In the genomic region with DNA sequence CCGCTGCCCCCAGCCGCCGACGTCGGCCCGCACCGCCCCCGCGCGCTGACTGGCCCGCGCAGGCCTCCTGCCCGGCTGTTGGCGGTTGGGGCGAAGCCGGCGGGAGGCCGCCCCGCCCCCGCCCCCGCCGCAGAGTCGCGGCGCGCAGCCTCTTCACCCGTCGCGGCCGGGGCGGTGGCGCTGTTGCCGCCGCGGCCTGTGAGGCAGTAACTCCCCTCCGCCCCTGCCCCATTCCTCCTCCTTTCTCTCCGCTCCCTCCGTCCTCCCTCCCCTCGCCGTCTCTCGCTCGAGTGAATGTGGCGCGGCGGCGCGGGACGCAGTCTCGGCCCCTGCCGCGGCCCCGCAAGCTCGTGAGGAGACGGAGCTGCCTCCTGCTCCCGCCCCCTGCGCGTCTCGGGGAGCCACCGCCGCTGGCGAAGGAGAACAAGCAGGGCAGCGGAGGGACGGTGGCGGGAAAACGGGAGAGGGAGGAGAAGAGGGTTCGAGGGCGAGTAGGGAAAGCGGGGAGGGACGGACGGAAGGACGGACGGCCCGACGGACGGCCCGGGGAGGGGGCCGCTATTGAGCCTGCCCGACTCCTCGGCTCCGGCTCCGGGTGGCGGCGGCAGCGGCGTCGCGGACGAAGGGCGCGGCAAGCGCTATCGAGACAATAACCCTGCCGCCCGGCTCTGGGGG, we compare ENCODE assay signal across 1 cellular context.
TF ChIP-seq lines count a peak whose summit lies in the region.

No MANE protein-coding gene starts in this region.

TF ChIP-seq in HepG2, 621 proteins besides CTCF, POLR2A, EP300 and RAD21 (continued from another document and continues in another):
- TF ChIP-seq, protein P1, sequence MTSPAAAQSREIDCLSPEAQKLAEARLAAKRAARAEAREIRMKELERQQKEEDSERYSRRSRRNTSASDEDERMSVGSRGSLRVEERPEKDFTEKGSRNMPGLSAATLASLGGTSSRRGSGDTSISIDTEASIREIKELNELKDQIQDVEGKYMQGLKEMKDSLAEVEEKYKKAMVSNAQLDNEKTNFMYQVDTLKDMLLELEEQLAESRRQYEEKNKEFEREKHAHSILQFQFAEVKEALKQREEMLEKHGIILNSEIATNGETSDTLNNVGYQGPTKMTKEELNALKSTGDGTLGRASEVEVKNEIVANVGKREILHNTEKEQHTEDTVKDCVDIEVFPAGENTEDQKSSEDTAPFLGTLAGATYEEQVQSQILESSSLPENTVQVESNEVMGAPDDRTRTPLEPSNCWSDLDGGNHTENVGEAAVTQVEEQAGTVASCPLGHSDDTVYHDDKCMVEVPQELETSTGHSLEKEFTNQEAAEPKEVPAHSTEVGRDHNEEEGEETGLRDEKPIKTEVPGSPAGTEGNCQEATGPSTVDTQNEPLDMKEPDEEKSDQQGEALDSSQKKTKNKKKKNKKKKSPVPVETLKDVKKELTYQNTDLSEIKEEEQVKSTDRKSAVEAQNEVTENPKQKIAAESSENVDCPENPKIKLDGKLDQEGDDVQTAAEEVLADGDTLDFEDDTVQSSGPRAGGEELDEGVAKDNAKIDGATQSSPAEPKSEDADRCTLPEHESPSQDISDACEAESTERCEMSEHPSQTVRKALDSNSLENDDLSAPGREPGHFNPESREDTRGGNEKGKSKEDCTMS (CRISPR knock-in tag; conservative IDR thresholded peaks at IDR 0.05): no peak
- no peak for TF ChIP-seq ZNF33A (CRISPR knock-in tag; IDR thresholded peaks at IDR 0.05; ENCODE audit: borderline replicate concordance)
- TF ChIP-seq ZNF232 (CRISPR knock-in tag; IDR thresholded peaks at IDR 0.05; ENCODE audit: borderline replicate concordance): no peak; the same call in 1 of the 2 replicates
- TF ChIP-seq, protein P2, sequence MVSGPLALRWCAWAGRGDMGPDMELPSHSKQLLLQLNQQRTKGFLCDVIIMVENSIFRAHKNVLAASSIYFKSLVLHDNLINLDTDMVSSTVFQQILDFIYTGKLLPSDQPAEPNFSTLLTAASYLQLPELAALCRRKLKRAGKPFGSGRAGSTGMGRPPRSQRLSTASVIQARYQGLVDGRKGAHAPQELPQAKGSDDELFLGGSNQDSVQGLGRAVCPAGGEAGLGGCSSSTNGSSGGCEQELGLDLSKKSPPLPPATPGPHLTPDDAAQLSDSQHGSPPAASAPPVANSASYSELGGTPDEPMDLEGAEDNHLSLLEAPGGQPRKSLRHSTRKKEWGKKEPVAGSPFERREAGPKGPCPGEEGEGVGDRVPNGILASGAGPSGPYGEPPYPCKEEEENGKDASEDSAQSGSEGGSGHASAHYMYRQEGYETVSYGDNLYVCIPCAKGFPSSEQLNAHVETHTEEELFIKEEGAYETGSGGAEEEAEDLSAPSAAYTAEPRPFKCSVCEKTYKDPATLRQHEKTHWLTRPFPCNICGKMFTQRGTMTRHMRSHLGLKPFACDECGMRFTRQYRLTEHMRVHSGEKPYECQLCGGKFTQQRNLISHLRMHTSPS (CRISPR knock-in tag; IDR thresholded peaks at IDR 0.05; ENCODE audit: low read depth): peak; percentile 42; the same call in 1 of the 2 replicates
- TF ChIP-seq PAF1 (CRISPR knock-in tag; IDR thresholded peaks at IDR 0.05): no peak
- TF ChIP-seq, protein P3, sequence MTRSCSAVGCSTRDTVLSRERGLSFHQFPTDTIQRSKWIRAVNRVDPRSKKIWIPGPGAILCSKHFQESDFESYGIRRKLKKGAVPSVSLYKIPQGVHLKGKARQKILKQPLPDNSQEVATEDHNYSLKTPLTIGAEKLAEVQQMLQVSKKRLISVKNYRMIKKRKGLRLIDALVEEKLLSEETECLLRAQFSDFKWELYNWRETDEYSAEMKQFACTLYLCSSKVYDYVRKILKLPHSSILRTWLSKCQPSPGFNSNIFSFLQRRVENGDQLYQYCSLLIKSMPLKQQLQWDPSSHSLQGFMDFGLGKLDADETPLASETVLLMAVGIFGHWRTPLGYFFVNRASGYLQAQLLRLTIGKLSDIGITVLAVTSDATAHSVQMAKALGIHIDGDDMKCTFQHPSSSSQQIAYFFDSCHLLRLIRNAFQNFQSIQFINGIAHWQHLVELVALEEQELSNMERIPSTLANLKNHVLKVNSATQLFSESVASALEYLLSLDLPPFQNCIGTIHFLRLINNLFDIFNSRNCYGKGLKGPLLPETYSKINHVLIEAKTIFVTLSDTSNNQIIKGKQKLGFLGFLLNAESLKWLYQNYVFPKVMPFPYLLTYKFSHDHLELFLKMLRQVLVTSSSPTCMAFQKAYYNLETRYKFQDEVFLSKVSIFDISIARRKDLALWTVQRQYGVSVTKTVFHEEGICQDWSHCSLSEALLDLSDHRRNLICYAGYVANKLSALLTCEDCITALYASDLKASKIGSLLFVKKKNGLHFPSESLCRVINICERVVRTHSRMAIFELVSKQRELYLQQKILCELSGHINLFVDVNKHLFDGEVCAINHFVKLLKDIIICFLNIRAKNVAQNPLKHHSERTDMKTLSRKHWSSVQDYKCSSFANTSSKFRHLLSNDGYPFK (CRISPR knock-in tag; IDR thresholded peaks at IDR 0.05; ENCODE audit: borderline replicate concordance): no peak
- TF ChIP-seq, protein P4, sequence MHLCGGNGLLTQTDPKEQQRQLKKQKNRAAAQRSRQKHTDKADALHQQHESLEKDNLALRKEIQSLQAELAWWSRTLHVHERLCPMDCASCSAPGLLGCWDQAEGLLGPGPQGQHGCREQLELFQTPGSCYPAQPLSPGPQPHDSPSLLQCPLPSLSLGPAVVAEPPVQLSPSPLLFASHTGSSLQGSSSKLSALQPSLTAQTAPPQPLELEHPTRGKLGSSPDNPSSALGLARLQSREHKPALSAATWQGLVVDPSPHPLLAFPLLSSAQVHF (CRISPR knock-in tag; IDR thresholded peaks at IDR 0.05): peak; percentile 58; the same call in 1 of the 2 replicates
- TF ChIP-seq ZKSCAN8 (CRISPR knock-in tag; IDR thresholded peaks at IDR 0.05; ENCODE audit: borderline replicate concordance): peak; percentile 43; the same call in 1 of the 2 replicates
- no peak for TF ChIP-seq SMAD3 (CRISPR knock-in tag; IDR thresholded peaks at IDR 0.05)
- no peak for TF ChIP-seq NR2F2 (IDR thresholded peaks at IDR 0.05; ENCODE audit: borderline replicate concordance, low read depth)
- TF ChIP-seq, protein P5, sequence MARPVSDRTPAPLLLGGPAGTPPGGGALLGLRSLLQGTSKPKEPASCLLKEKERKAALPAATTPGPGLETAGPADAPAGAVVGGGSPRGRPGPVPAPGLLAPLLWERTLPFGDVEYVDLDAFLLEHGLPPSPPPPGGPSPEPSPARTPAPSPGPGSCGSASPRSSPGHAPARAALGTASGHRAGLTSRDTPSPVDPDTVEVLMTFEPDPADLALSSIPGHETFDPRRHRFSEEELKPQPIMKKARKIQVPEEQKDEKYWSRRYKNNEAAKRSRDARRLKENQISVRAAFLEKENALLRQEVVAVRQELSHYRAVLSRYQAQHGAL (CRISPR knock-in tag; IDR thresholded peaks at IDR 0.05; ENCODE audit: not compliant biosample characterization): no peak
- TF ChIP-seq, protein P6, sequence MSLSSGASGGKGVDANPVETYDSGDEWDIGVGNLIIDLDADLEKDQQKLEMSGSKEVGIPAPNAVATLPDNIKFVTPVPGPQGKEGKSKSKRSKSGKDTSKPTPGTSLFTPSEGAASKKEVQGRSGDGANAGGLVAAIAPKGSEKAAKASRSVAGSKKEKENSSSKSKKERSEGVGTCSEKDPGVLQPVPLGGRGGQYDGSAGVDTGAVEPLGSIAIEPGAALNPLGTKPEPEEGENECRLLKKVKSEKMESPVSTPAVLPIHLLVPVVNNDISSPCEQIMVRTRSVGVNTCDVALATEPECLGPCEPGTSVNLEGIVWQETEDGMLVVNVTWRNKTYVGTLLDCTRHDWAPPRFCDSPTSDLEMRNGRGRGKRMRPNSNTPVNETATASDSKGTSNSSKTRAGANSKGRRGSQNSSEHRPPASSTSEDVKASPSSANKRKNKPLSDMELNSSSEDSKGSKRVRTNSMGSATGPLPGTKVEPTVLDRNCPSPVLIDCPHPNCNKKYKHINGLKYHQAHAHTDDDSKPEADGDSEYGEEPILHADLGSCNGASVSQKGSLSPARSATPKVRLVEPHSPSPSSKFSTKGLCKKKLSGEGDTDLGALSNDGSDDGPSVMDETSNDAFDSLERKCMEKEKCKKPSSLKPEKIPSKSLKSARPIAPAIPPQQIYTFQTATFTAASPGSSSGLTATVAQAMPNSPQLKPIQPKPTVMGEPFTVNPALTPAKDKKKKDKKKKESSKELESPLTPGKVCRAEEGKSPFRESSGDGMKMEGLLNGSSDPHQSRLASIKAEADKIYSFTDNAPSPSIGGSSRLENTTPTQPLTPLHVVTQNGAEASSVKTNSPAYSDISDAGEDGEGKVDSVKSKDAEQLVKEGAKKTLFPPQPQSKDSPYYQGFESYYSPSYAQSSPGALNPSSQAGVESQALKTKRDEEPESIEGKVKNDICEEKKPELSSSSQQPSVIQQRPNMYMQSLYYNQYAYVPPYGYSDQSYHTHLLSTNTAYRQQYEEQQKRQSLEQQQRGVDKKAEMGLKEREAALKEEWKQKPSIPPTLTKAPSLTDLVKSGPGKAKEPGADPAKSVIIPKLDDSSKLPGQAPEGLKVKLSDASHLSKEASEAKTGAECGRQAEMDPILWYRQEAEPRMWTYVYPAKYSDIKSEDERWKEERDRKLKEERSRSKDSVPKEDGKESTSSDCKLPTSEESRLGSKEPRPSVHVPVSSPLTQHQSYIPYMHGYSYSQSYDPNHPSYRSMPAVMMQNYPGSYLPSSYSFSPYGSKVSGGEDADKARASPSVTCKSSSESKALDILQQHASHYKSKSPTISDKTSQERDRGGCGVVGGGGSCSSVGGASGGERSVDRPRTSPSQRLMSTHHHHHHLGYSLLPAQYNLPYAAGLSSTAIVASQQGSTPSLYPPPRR (CRISPR knock-in tag; IDR thresholded peaks at IDR 0.05; ENCODE audit: borderline replicate concordance): no peak
- TF ChIP-seq, protein P7, sequence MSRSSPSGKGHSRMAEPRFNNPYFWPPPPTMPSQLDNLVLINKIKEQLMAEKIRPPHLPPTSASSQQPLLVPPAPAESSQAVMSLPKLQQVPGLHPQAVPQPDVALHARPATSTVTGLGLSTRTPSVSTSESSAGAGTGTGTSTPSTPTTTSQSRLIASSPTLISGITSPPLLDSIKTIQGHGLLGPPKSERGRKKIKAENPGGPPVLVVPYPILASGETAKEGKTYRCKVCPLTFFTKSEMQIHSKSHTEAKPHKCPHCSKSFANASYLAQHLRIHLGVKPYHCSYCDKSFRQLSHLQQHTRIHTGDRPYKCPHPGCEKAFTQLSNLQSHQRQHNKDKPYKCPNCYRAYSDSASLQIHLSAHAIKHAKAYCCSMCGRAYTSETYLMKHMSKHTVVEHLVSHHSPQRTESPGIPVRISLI (CRISPR knock-in tag; IDR thresholded peaks at IDR 0.05; ENCODE audit: borderline replicate concordance): peak; percentile 39; the same call in 1 of the 2 replicates
- no peak for TF ChIP-seq FOXK1 (CRISPR knock-in tag; IDR thresholded peaks at IDR 0.05; ENCODE audit: borderline replicate concordance, low read depth)
- TF ChIP-seq, protein P8, sequence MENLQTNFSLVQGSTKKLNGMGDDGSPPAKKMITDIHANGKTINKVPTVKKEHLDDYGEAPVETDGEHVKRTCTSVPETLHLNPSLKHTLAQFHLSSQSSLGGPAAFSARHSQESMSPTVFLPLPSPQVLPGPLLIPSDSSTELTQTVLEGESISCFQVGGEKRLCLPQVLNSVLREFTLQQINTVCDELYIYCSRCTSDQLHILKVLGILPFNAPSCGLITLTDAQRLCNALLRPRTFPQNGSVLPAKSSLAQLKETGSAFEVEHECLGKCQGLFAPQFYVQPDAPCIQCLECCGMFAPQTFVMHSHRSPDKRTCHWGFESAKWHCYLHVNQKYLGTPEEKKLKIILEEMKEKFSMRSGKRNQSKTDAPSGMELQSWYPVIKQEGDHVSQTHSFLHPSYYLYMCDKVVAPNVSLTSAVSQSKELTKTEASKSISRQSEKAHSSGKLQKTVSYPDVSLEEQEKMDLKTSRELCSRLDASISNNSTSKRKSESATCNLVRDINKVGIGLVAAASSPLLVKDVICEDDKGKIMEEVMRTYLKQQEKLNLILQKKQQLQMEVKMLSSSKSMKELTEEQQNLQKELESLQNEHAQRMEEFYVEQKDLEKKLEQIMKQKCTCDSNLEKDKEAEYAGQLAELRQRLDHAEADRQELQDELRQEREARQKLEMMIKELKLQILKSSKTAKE (CRISPR knock-in tag; IDR thresholded peaks at IDR 0.05; ENCODE audit: borderline replicate concordance): peak; percentile 77
- TF ChIP-seq DNMT1 (CRISPR knock-in tag; IDR thresholded peaks at IDR 0.05): no peak
- TF ChIP-seq, protein P9, sequence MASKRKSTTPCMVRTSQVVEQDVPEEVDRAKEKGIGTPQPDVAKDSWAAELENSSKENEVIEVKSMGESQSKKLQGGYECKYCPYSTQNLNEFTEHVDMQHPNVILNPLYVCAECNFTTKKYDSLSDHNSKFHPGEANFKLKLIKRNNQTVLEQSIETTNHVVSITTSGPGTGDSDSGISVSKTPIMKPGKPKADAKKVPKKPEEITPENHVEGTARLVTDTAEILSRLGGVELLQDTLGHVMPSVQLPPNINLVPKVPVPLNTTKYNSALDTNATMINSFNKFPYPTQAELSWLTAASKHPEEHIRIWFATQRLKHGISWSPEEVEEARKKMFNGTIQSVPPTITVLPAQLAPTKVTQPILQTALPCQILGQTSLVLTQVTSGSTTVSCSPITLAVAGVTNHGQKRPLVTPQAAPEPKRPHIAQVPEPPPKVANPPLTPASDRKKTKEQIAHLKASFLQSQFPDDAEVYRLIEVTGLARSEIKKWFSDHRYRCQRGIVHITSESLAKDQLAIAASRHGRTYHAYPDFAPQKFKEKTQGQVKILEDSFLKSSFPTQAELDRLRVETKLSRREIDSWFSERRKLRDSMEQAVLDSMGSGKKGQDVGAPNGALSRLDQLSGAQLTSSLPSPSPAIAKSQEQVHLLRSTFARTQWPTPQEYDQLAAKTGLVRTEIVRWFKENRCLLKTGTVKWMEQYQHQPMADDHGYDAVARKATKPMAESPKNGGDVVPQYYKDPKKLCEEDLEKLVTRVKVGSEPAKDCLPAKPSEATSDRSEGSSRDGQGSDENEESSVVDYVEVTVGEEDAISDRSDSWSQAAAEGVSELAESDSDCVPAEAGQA (IDR thresholded peaks at IDR 0.05; ENCODE audit: low read depth): no peak
- TF ChIP-seq, protein P9 (CRISPR knock-in tag; IDR thresholded peaks at IDR 0.05; ENCODE audit: borderline replicate concordance): no peak
- TF ChIP-seq FOXC1 (CRISPR knock-in tag; IDR thresholded peaks at IDR 0.05; ENCODE audit: borderline replicate concordance): peak; percentile 23; the same call in 1 of the 2 replicates
- TF ChIP-seq, protein P10, sequence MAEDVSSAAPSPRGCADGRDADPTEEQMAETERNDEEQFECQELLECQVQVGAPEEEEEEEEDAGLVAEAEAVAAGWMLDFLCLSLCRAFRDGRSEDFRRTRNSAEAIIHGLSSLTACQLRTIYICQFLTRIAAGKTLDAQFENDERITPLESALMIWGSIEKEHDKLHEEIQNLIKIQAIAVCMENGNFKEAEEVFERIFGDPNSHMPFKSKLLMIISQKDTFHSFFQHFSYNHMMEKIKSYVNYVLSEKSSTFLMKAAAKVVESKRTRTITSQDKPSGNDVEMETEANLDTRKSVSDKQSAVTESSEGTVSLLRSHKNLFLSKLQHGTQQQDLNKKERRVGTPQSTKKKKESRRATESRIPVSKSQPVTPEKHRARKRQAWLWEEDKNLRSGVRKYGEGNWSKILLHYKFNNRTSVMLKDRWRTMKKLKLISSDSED (CRISPR knock-in tag; IDR thresholded peaks at IDR 0.05): no peak
